In genomic region chr1:247212012-247212411, GRCh38 we compare ENCODE assay signal across 11 cellular contexts. TPM values are rescaled to one million over a fixed set of nuclear protein-coding genes. Genes with fewer than 3 reads are reported as not detected.
A peak's percentile ranks its signal among the peaks of the same experiment; 100 is the strongest.
DNase-seq lines count a peak whose midpoint lies in the region; ATAC-seq and TF ChIP-seq lines count a peak whose summit lies in the region.
"Had no signal": no experiment of that assay in that cellular context is flagged by ENCODE, and none has a peak within 500 bp of the region (broad histone marks: within the 10 kb centered on the region; RNA-seq: fewer than 3 reads in every experiment).

No MANE protein-coding gene starts in this region.

- no peak for ATAC-seq in activated CD8-positive, alpha-beta T cell treated with anti-CD3 and anti-CD28 coated beads for 36 hours
- no peak for ATAC-seq in activated CD8-positive, alpha-beta T cell treated with anti-CD3 and anti-CD28 coated beads, Interleukin-2, amount 10 ng/mL, durations not matched to agents 7 days and 5 days
- ATAC-seq in HG02938 (IDR thresholded peaks at IDR 0.05; ENCODE audit: unreplicated experiment) (peak; percentile 59), T-cell (replicated peaks in 1 of 4) (no peak)
- ATAC-seq in stimulated activated effector memory CD8-positive, alpha-beta T cell treated with anti-CD3 and anti-CD28 coated beads, Interleukin-12 subunit alpha, Interleukin-12 subunit beta, amount 100 ng/mL, for 72 hours, result peak; percentile 11
- ATAC-seq: activated CD4-positive, CD25-positive, alpha-beta regulatory T cell treated with anti-CD3 and anti-CD28 coated beads, Interleukin-2, amount 50 U/mL, for 24 hours had no signal

- POLR2A ChIA-PET in activated CD8-positive, alpha-beta T cell treated with anti-CD3 and anti-CD28 coated beads for 36 hours (lab: Charles Lee), result interaction anchor here (0.6 to 1.0 kb wide), 3 partner anchors 11 to 280 kb away, joined by 3 to 4 read pairs (median 3); partner anchors contain the start of genes AHCTF1 and ZNF670
- POLR2A ChIA-PET in activated CD8-positive, alpha-beta T cell treated with anti-CD3 and anti-CD28 coated beads, Interleukin-2, amount 10 ng/mL, durations not matched to agents 7 days and 5 days (lab: Charles Lee), result interaction anchor here (0.6 kb wide), 1 partner anchor 843 kb away, joined by 3 read pairs; no protein-coding TSS in a partner anchor
- POLR2A ChIA-PET in T-cell (lab: Charles Lee), result interaction anchor here in 1 of 2 donors (0.6 kb wide), 1 partner anchor 1091 kb away, joined by 5 read pairs; no protein-coding TSS in a partner anchor

- DNase-seq in activated CD8-positive, alpha-beta T cell treated with anti-CD3 and anti-CD28 coated beads for 36 hours, result no peak
- no peak for DNase-seq in activated CD8-positive, alpha-beta T cell treated with anti-CD3 and anti-CD28 coated beads, Interleukin-2, amount 10 ng/mL, durations not matched to agents 7 days and 5 days
- no peak for DNase-seq in T-cell
- DNase-seq in stimulated activated effector memory CD8-positive, alpha-beta T cell treated with anti-CD3 and anti-CD28 coated beads, Interleukin-12 subunit alpha, Interleukin-12 subunit beta, amount 100 ng/mL, for 72 hours (ENCODE audit: low spot score in 2 of 2), result no peak
- no peak for DNase-seq in OCI-M2 (lab: John Stamatoyannopoulos, UW; ENCODE audit: unreplicated experiment)
- no peak for DNase-seq in NCI-H2107 treated with DMSO at 0.1 percent for 48 hours (lab: John Stamatoyannopoulos, UW; ENCODE audit: unreplicated experiment)
- no peak for DNase-seq in NCI-H526 treated with DMSO at 0.1 percent for 48 hours (lab: John Stamatoyannopoulos, UW)
- DNase-seq: ACHN, esophagus squamous epithelium had no signal

- no peaks in the 10 kb centered on the region for H3K27me3 Mint-ChIP-seq in activated CD8-positive, alpha-beta T cell treated with anti-CD3 and anti-CD28 coated beads for 36 hours
- H3K27me3 Mint-ChIP-seq in activated CD8-positive, alpha-beta T cell treated with anti-CD3 and anti-CD28 coated beads, Interleukin-2, amount 10 ng/mL, durations not matched to agents 7 days and 5 days (ENCODE audit: low read depth), result no peaks in the 10 kb centered on the region
- no peaks in the 10 kb centered on the region for H3K27me3 Mint-ChIP-seq in T-cell

- H3K27ac Mint-ChIP-seq in activated CD8-positive, alpha-beta T cell treated with anti-CD3 and anti-CD28 coated beads for 36 hours, result peak overlapping the region; percentile 61
- no peak overlapping the region for H3K27ac Mint-ChIP-seq in activated CD8-positive, alpha-beta T cell treated with anti-CD3 and anti-CD28 coated beads, Interleukin-2, amount 10 ng/mL, durations not matched to agents 7 days and 5 days
- H3K27ac Mint-ChIP-seq in T-cell, result peak overlapping the region; percentile 23 to 73
- H3K27ac Mint-ChIP-seq in stimulated activated effector memory CD8-positive, alpha-beta T cell treated with anti-CD3 and anti-CD28 coated beads, Interleukin-12 subunit alpha, Interleukin-12 subunit beta, amount 100 ng/mL, for 72 hours, result peak overlapping the region; percentile 37

- H3K36me3 Mint-ChIP-seq in activated CD8-positive, alpha-beta T cell treated with anti-CD3 and anti-CD28 coated beads for 36 hours (ENCODE audit: low read depth), result peaks cover 29% of the 10 kb centered on the region
- peaks cover 35% of the 10 kb centered on the region for H3K36me3 Mint-ChIP-seq in activated CD8-positive, alpha-beta T cell treated with anti-CD3 and anti-CD28 coated beads, Interleukin-2, amount 10 ng/mL, durations not matched to agents 7 days and 5 days (ENCODE audit: low read depth)
- H3K36me3 Mint-ChIP-seq in T-cell, result peaks cover 13% of the 10 kb centered on the region
- H3K36me3 Mint-ChIP-seq in stimulated activated effector memory CD8-positive, alpha-beta T cell treated with anti-CD3 and anti-CD28 coated beads, Interleukin-12 subunit alpha, Interleukin-12 subunit beta, amount 100 ng/mL, for 72 hours, result peaks cover 32% of the 10 kb centered on the region

- no peak for TF ChIP-seq CTCF in activated CD8-positive, alpha-beta T cell treated with anti-CD3 and anti-CD28 coated beads for 36 hours (IDR thresholded peaks at IDR 0.05)

- H3K9me3 Mint-ChIP-seq in activated CD8-positive, alpha-beta T cell treated with anti-CD3 and anti-CD28 coated beads for 36 hours, result peaks cover 4% of the 10 kb centered on the region
- peaks cover 18% of the 10 kb centered on the region for H3K9me3 Mint-ChIP-seq in activated CD8-positive, alpha-beta T cell treated with anti-CD3 and anti-CD28 coated beads, Interleukin-2, amount 10 ng/mL, durations not matched to agents 7 days and 5 days (ENCODE audit: insufficient read depth)
- H3K9me3 Mint-ChIP-seq in T-cell, result no peaks in the 10 kb centered on the region
- no peaks in the 10 kb centered on the region for H3K9me3 Mint-ChIP-seq in stimulated activated effector memory CD8-positive, alpha-beta T cell treated with anti-CD3 and anti-CD28 coated beads, Interleukin-12 subunit alpha, Interleukin-12 subunit beta, amount 100 ng/mL, for 72 hours

- H3K4me3 Mint-ChIP-seq in activated CD8-positive, alpha-beta T cell treated with anti-CD3 and anti-CD28 coated beads for 36 hours, result no peak overlapping the region
- H3K4me3 Mint-ChIP-seq in activated CD8-positive, alpha-beta T cell treated with anti-CD3 and anti-CD28 coated beads, Interleukin-2, amount 10 ng/mL, durations not matched to agents 7 days and 5 days, result no peak overlapping the region
- H3K4me3 Mint-ChIP-seq in T-cell, result peak overlapping the region; percentile 17 to 94 (median 50)
- peak overlapping the region; percentile 89 for H3K4me3 Mint-ChIP-seq in stimulated activated effector memory CD8-positive, alpha-beta T cell treated with anti-CD3 and anti-CD28 coated beads, Interleukin-12 subunit alpha, Interleukin-12 subunit beta, amount 100 ng/mL, for 72 hours

- CTCF ChIA-PET in activated CD8-positive, alpha-beta T cell treated with anti-CD3 and anti-CD28 coated beads for 36 hours (lab: Charles Lee), result interaction anchor here (1.4 kb wide), 1 partner anchor 304 kb away, joined by 3 read pairs; no protein-coding TSS in a partner anchor
- CTCF ChIA-PET in activated CD8-positive, alpha-beta T cell treated with anti-CD3 and anti-CD28 coated beads, Interleukin-2, amount 10 ng/mL, durations not matched to agents 7 days and 5 days (lab: Charles Lee), result interaction anchor here (1.0 to 1.3 kb wide), 2 partner anchors 10 to 161 kb away, joined by 3 to 4 read pairs; no protein-coding TSS in a partner anchor
- CTCF ChIA-PET in T-cell (lab: Charles Lee), result no interaction called here

- intact Hi-C loops in activated CD8-positive, alpha-beta T cell treated with anti-CD3 and anti-CD28 coated beads for 36 hours (cut with micrococcal nuclease), result loop anchor here (5.0 kb wide), 1 partner anchor 115 kb away; no protein-coding TSS in a partner anchor

- H3K4me1 Mint-ChIP-seq in activated CD8-positive, alpha-beta T cell treated with anti-CD3 and anti-CD28 coated beads for 36 hours (ENCODE audit: low read depth), result peaks cover 57% of the 10 kb centered on the region
- peaks cover 49% of the 10 kb centered on the region for H3K4me1 Mint-ChIP-seq in activated CD8-positive, alpha-beta T cell treated with anti-CD3 and anti-CD28 coated beads, Interleukin-2, amount 10 ng/mL, durations not matched to agents 7 days and 5 days (ENCODE audit: low read depth)
- peaks cover 54 to 66% (median 64%) of the 10 kb centered on the region in 3 donors for H3K4me1 Mint-ChIP-seq in T-cell
- peaks cover 58% of the 10 kb centered on the region for H3K4me1 Mint-ChIP-seq in stimulated activated effector memory CD8-positive, alpha-beta T cell treated with anti-CD3 and anti-CD28 coated beads, Interleukin-12 subunit alpha, Interleukin-12 subunit beta, amount 100 ng/mL, for 72 hours

RNA-seq across cellular contexts. Expression of gene ZNF124, which starts 40.2 kb away (rescaled TPM):
- 10 to 100 TPM; 15.5 to 16.8 TPM for total RNA-seq in activated CD8-positive, alpha-beta T cell treated with anti-CD3 and anti-CD28 coated beads for 36 hours
- total RNA-seq in activated CD8-positive, alpha-beta T cell treated with anti-CD3 and anti-CD28 coated beads, Interleukin-2, amount 10 ng/mL, durations not matched to agents 7 days and 5 days, result 10 to 100 TPM; 29.1 to 32.4 TPM
- 10 to 100 TPM; 17.0 to 22.1 (median 18.3) TPM for total RNA-seq in T-cell

RNA-seq across cellular contexts. Expression of gene VN1R5, which starts 43.9 kb away (rescaled TPM):
- total RNA-seq in activated CD8-positive, alpha-beta T cell treated with anti-CD3 and anti-CD28 coated beads for 36 hours, result not detected
- total RNA-seq in activated CD8-positive, alpha-beta T cell treated with anti-CD3 and anti-CD28 coated beads, Interleukin-2, amount 10 ng/mL, durations not matched to agents 7 days and 5 days, result not detected
- total RNA-seq in T-cell, result not detected
- total RNA-seq: esophagus squamous epithelium had no signal

Comparison
In these comparisons a context has a peak if more than half of its experiments do, and no peak if none do; other contexts are left out.
1. ATAC-seq: peak in HG02938 (single experiment) and stimulated activated effector memory CD8-positive, alpha-beta T cell treated with anti-CD3 and anti-CD28 coated beads, Interleukin-12 subunit alpha, Interleukin-12 subunit beta, amount 100 ng/mL, for 72 hours (single experiment); none in activated CD8-positive, alpha-beta T cell treated with anti-CD3 and anti-CD28 coated beads for 36 hours (single experiment), activated CD8-positive, alpha-beta T cell treated with anti-CD3 and anti-CD28 coated beads, Interleukin-2, amount 10 ng/mL, durations not matched to agents 7 days and 5 days (single experiment) and T-cell (0 of 4).
2. H3K4me3 Mint-ChIP-seq: peak in T-cell (3 of 3) and stimulated activated effector memory CD8-positive, alpha-beta T cell treated with anti-CD3 and anti-CD28 coated beads, Interleukin-12 subunit alpha, Interleukin-12 subunit beta, amount 100 ng/mL, for 72 hours (single experiment); none in activated CD8-positive, alpha-beta T cell treated with anti-CD3 and anti-CD28 coated beads for 36 hours (single experiment) and activated CD8-positive, alpha-beta T cell treated with anti-CD3 and anti-CD28 coated beads, Interleukin-2, amount 10 ng/mL, durations not matched to agents 7 days and 5 days (single experiment).
3. CTCF ChIA-PET loops: an anchor here in activated CD8-positive, alpha-beta T cell treated with anti-CD3 and anti-CD28 coated beads for 36 hours (1.4 kb wide) and activated CD8-positive, alpha-beta T cell treated with anti-CD3 and anti-CD28 coated beads, Interleukin-2, amount 10 ng/mL, durations not matched to agents 7 days and 5 days (1.0 to 1.3 kb wide); none called in T-cell.